In the genomic region with DNA sequence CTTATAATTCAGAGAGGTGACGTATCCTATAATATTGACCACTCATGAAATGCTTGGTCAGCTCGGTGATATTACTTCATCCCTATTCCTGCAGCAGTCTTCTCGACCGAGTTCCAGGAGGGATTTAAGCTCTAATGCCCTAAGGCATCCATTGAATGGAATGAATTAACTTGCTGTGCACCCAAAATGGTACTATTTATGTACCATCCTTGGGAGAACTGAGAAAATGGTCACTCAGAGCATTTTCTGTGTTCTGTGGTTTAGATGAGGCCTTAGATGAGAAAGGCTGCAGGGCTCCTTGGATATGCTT, we compare ENCODE assay signal across 7 cellular contexts. TPM values are rescaled to one million over a fixed set of nuclear protein-coding genes. Genes with fewer than 3 reads are reported as not detected.
DNase-seq lines count a peak whose midpoint lies in the region; ATAC-seq and TF ChIP-seq lines count a peak whose summit lies in the region.

No MANE protein-coding gene starts in this region.

- H3K4me1 ChIP-seq in iPS-15b (ENCODE audit: control insufficient read depth, insufficient read depth, low read length): peaks cover 3% of the 10 kb centered on the region

- H3K4me3 Mint-ChIP-seq in HFFc6: peak overlapping the region; percentile 90
- H3K4me3 Mint-ChIP-seq in activated T-helper 17 cell treated with anti-CD3 and anti-CD28 coated beads, Interleukin-2, amount 50 U/mL, for 72 hours: peak overlapping the region; percentile 84
- H3K4me3 Mint-ChIP-seq in stimulated activated memory B cell treated with anti-CD40 and anti-IgM and Interleukin-4, amounts not matched to agents 10 μg/mL and 1 μg/mL and 100 μg/mL, for 72 hours: peak overlapping the region; percentile 91

- peaks cover 4% of the 10 kb centered on the region; the same call in 1 of the 2 replicates for H3K36me3 Mint-ChIP-seq in HFFc6 (ENCODE audit: low read depth)
- peaks cover 33% of the 10 kb centered on the region for H3K36me3 Mint-ChIP-seq in activated T-helper 17 cell treated with anti-CD3 and anti-CD28 coated beads, Interleukin-2, amount 50 U/mL, for 72 hours (ENCODE audit: low read depth)
- peaks cover 12% of the 10 kb centered on the region for H3K36me3 Mint-ChIP-seq in stimulated activated memory B cell treated with anti-CD40 and anti-IgM and Interleukin-4, amounts not matched to agents 10 μg/mL and 1 μg/mL and 100 μg/mL, for 72 hours

- peak overlapping the region; percentile 98 for H3K9ac ChIP-seq in iPS-15b (ENCODE audit: low read depth, low read length)

- peak overlapping the region; percentile 86 for H3K4me3 ChIP-seq in iPS-15b (ENCODE audit: low read depth, low read length)

- no peaks in the 10 kb centered on the region; the same call in 1 of the 2 replicates for H3K27me3 Mint-ChIP-seq in HFFc6 (ENCODE audit: insufficient read depth)
- no peaks in the 10 kb centered on the region for H3K27me3 Mint-ChIP-seq in activated T-helper 17 cell treated with anti-CD3 and anti-CD28 coated beads, Interleukin-2, amount 50 U/mL, for 72 hours
- H3K27me3 Mint-ChIP-seq in stimulated activated memory B cell treated with anti-CD40 and anti-IgM and Interleukin-4, amounts not matched to agents 10 μg/mL and 1 μg/mL and 100 μg/mL, for 72 hours: no peaks in the 10 kb centered on the region

- DNase-seq in HFFc6 (no peak), NCI-H1436 treated with DMSO at 0.1 percent for 48 hours (lab: John Stamatoyannopoulos, UW) (no peak), SW480 (ENCODE audit: low spot score) (no peak)
- no peak for DNase-seq in effector CD4-positive, alpha-beta T cell

- H3K36me3 ChIP-seq in iPS-15b (ENCODE audit: control insufficient read depth, insufficient read depth, low read length): no peaks in the 10 kb centered on the region

- peak overlapping the region; percentile 100 for H3K27ac Mint-ChIP-seq in HFFc6
- peak overlapping the region; percentile 100 for H3K27ac Mint-ChIP-seq in activated T-helper 17 cell treated with anti-CD3 and anti-CD28 coated beads, Interleukin-2, amount 50 U/mL, for 72 hours
- peak overlapping the region; percentile 98 for H3K27ac Mint-ChIP-seq in stimulated activated memory B cell treated with anti-CD40 and anti-IgM and Interleukin-4, amounts not matched to agents 10 μg/mL and 1 μg/mL and 100 μg/mL, for 72 hours

- no peak for ATAC-seq in activated T-helper 17 cell treated with anti-CD3 and anti-CD28 coated beads, Interleukin-2, amount 50 U/mL, for 72 hours (replicated peaks)
- ATAC-seq in stimulated activated memory B cell treated with anti-CD40 and anti-IgM and Interleukin-4, amounts not matched to agents 10 μg/mL and 1 μg/mL and 100 μg/mL, for 72 hours: no peak

- no peaks in the 10 kb centered on the region for H3K9me3 Mint-ChIP-seq in HFFc6
- no peaks in the 10 kb centered on the region for H3K9me3 Mint-ChIP-seq in activated T-helper 17 cell treated with anti-CD3 and anti-CD28 coated beads, Interleukin-2, amount 50 U/mL, for 72 hours
- no peaks in the 10 kb centered on the region for H3K9me3 Mint-ChIP-seq in stimulated activated memory B cell treated with anti-CD40 and anti-IgM and Interleukin-4, amounts not matched to agents 10 μg/mL and 1 μg/mL and 100 μg/mL, for 72 hours

- H3K4me1 Mint-ChIP-seq in HFFc6 (ENCODE audit: low read depth): peaks cover 24% of the 10 kb centered on the region
- H3K4me1 Mint-ChIP-seq in activated T-helper 17 cell treated with anti-CD3 and anti-CD28 coated beads, Interleukin-2, amount 50 U/mL, for 72 hours: peaks cover 15% of the 10 kb centered on the region
- H3K4me1 Mint-ChIP-seq in stimulated activated memory B cell treated with anti-CD40 and anti-IgM and Interleukin-4, amounts not matched to agents 10 μg/mL and 1 μg/mL and 100 μg/mL, for 72 hours: peaks cover 40% of the 10 kb centered on the region

- TF ChIP-seq CTCF in HFFc6 (IDR thresholded peaks at IDR 0.05): no peak

- H3K9me3 ChIP-seq in iPS-15b (ENCODE audit: control insufficient read depth, insufficient read depth, low read length): no peaks in the 10 kb centered on the region

- no peaks in the 10 kb centered on the region for H3K27me3 ChIP-seq in iPS-15b (ENCODE audit: control insufficient read depth, insufficient read depth, low read length)

RNA-seq across cellular contexts. Expression of a gene that starts 0.6 kb away (rescaled TPM):
- total RNA-seq in HFFc6 (2021; fragmentation: NEBNext Ultra II Directional; extraction: Animal tissue kit (Norgen Biotek cat#: 25700)): 10 to 100 TPM; 55.2 to 67.2 (median 59.4) TPM
- 10 to 100 TPM; 43.7 to 54.5 TPM for total RNA-seq in activated T-helper 17 cell treated with anti-CD3 and anti-CD28 coated beads, Interleukin-2, amount 50 U/mL, for 72 hours

RNA-seq across cellular contexts. Expression of a gene that starts 47.0 kb away (rescaled TPM):
- 10 to 100 TPM; 25.3 to 43.2 (median 39.7) TPM for total RNA-seq in HFFc6 (2021; fragmentation: NEBNext Ultra II Directional; extraction: Animal tissue kit (Norgen Biotek cat#: 25700))
- 100 to 1,000 TPM; 129 to 275 TPM for total RNA-seq in activated T-helper 17 cell treated with anti-CD3 and anti-CD28 coated beads, Interleukin-2, amount 50 U/mL, for 72 hours
